In the genomic region with DNA sequence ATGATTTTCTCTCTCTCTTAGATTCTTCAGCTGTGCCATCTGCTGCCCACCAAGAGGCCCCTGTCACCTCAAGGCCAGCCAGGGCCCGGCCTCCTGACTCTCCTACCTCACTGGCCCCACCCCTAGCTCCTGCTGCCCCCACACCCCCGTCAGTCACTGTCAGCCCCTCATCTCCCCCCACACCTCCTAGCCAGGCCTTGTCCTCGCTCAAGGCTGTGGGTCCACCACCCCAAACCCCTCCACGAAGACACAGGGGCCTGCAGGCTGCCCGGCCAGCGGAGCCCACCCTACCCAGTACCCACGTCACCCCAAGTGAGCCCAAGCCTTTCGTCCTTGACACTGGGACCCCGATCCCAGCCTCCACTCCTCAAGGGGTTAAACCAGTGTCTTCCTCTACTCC, we compare ENCODE assay signal across 24 cellular contexts. TPM values are rescaled to one million over a fixed set of nuclear protein-coding genes. Genes with fewer than 3 reads are reported as not detected.
DNase-seq lines count a peak whose midpoint lies in the region; ATAC-seq and TF ChIP-seq lines count a peak whose summit lies in the region.
"Had no signal": no experiment of that assay in that cellular context is flagged by ENCODE, and none has a peak within 500 bp of the region (broad histone marks: within the 10 kb centered on the region; RNA-seq: fewer than 3 reads in every experiment).

No MANE protein-coding gene starts in this region.

- H3K9me3 ChIP-seq in right atrium auricular region (no peaks in the 10 kb centered on the region), gastroesophageal sphincter (no peaks in the 10 kb centered on the region), sigmoid colon (no peaks in the 10 kb centered on the region), tibial artery (no peaks in the 10 kb centered on the region)
- H3K9me3 ChIP-seq: A549; BE2C; BLaER1 treated with 17β-estradiol and CSF1 and Interleukin-3, amounts not matched to agents 10 nM and 100 nM; HAP-1 had no signal

- TF ChIP-seq POLR2A in gastroesophageal sphincter (IDR thresholded peaks at IDR 0.05): no peak
- TF ChIP-seq POLR2A in sigmoid colon (IDR thresholded peaks at IDR 0.05): no peak

- WGBS in gastroesophageal sphincter (ENCODE audit: low coverage in 1 of 2), 2 donors: 79% methylated on average over 2 of the region's 9 CpGs; no CpG with 5 or more reads in 1 of the 2 donors
- 79 to 83% methylated on average over 9 of the region's 9 CpGs for WGBS in sigmoid colon, 2 donors

- H3K4me3 ChIP-seq in right atrium auricular region (no peak overlapping the region), gastroesophageal sphincter (no peak overlapping the region), sigmoid colon (no peak overlapping the region), tibial artery (no peak overlapping the region)
- H3K4me3 ChIP-seq: A549; BLaER1 treated with 17β-estradiol and CSF1 and Interleukin-3, amounts not matched to agents 10 nM and 100 nM; GM12878; HAP-1 had no signal

- intact Hi-C loops in left ventricle myocardium superior (cut with micrococcal nuclease): no loop called here
- intact Hi-C loops in sigmoid colon (cut with DNase I): no loop called here
- intact Hi-C loops in tibial artery (cut with DNase I; ENCODE audit: low total_unique reads): no loop called here

- H3K4me1 ChIP-seq in right atrium auricular region (peaks cover 0 to 21% of the 10 kb centered on the region in 2 donors), gastroesophageal sphincter (peaks cover 0 to 17% (median 7%) of the 10 kb centered on the region in 3 donors), sigmoid colon (peaks cover 0 to 9% (median 7%) of the 10 kb centered on the region in 4 donors), tibial artery (peaks cover 0 to 7% (median 0%) of the 10 kb centered on the region in 4 donors)
- H3K4me1 ChIP-seq: A549, BE2C, HAP-1 had no signal

- H3K27me3 ChIP-seq in right atrium auricular region (no peaks in the 10 kb centered on the region), gastroesophageal sphincter (peaks cover 27% of the 10 kb centered on the region), sigmoid colon (peaks cover 3 to 12% (median 5%) of the 10 kb centered on the region in 3 donors), tibial artery (no peaks in the 10 kb centered on the region)
- H3K27me3 ChIP-seq: BE2C had no signal

- TF ChIP-seq CTCF in right atrium auricular region (IDR thresholded peaks at IDR 0.05) (no peak), gastroesophageal sphincter (IDR thresholded peaks at IDR 0.05) (no peak), sigmoid colon (IDR thresholded peaks at IDR 0.05) (no peak), tibial artery (IDR thresholded peaks at IDR 0.05) (no peak)

- H3K36me3 ChIP-seq in right atrium auricular region (peaks cover 40% of the 10 kb centered on the region), gastroesophageal sphincter (peaks cover 0 to 97% of the 10 kb centered on the region in 2 donors), sigmoid colon (peaks cover 21 to 83% (median 47%) of the 10 kb centered on the region in 4 donors), tibial artery (peaks cover 79 to 93% (median 83%) of the 10 kb centered on the region in 3 donors)
- H3K36me3 ChIP-seq: BLaER1 treated with 17β-estradiol and CSF1 and Interleukin-3, amounts not matched to agents 10 nM and 100 nM; HAP-1 had no signal

- ATAC-seq in left ventricle myocardium superior (no peak), gastroesophageal sphincter (no peak)
- ATAC-seq: A549, GM12878 had no signal

- DNase-seq in right atrium auricular region (ENCODE audit: low spot score) (no peak), left ventricle myocardium superior (no peak), sigmoid colon (no peak), tibial artery (no peak), NCI-H345 treated with DMSO at 0.1 percent for 48 hours (lab: John Stamatoyannopoulos, UW; ENCODE audit: unreplicated experiment) (no peak), cortex of kidney (lab: John Stamatoyannopoulos, UW) (no peak)
- DNase-seq: 8988T; ACHN; AML-193; BE2C; CD4-positive, alpha-beta T cell; CD8-positive, alpha-beta memory T cell; DMS 273 treated with DMSO at 0.1 percent for 48 hours; DMS79; EL; GDM1; GOT3; HFFc6 had no signal

- TF ChIP-seq EP300 in gastroesophageal sphincter (IDR thresholded peaks at IDR 0.05) (no peak), sigmoid colon (IDR thresholded peaks at IDR 0.05) (no peak)

- H3K27ac ChIP-seq in right atrium auricular region (peak overlapping the region; percentile 9 to 57), gastroesophageal sphincter (peak overlapping the region in 3 of 4 donors; percentile 11 to 99 (median 58)), sigmoid colon (peak overlapping the region in 3 of 4 donors; percentile 61 to 99 (median 99)), tibial artery (peak overlapping the region; percentile 21 to 96)
- H3K27ac ChIP-seq: A549; BLaER1 treated with 17β-estradiol and CSF1 and Interleukin-3, amounts not matched to agents 10 nM and 100 nM had no signal

RNA-seq across cellular contexts. Expression of gene GMPPA, which starts 9.4 kb away (rescaled TPM):
- 10 to 100 TPM; 21.6 to 23.3 TPM for total RNA-seq in right atrium auricular region
- total RNA-seq in left ventricle myocardium superior: 21.6 TPM
- total RNA-seq in gastroesophageal sphincter: 10 to 100 TPM; 11.3 to 26.4 (median 14.2) TPM
- 10 to 100 TPM; 13.9 to 24.7 (median 21.3) TPM for total RNA-seq in sigmoid colon
- polyA plus RNA-seq in sigmoid colon: 10 to 100 TPM; 42.6 to 52.8 (median 44.2) TPM

RNA-seq across cellular contexts. Expression of gene ASIC4, which starts 25.0 kb away (rescaled TPM):
- total RNA-seq in right atrium auricular region: not detected
- total RNA-seq in left ventricle myocardium superior: not detected
- total RNA-seq in gastroesophageal sphincter: under 1 TPM in 1 of 4 donors, not detected in 3; 0.16 TPM
- total RNA-seq in sigmoid colon: under 1 TPM in 1 of 4 donors, not detected in 3; under 0.01 TPM
- under 1 TPM in 1 of 3 donors, not detected in 2; 0.07 TPM for polyA plus RNA-seq in sigmoid colon
- total RNA-seq: CD8-positive, alpha-beta memory T cell; GM12878 had no signal
- polyA plus RNA-seq: CD14-positive monocyte; CD8-positive, alpha-beta memory T cell had no signal

RNA-seq across cellular contexts. Expression of gene CHPF, which starts 54.3 kb away (rescaled TPM):
- 100 to 1,000 TPM; 206 to 228 TPM for total RNA-seq in right atrium auricular region
- 93.1 TPM for total RNA-seq in left ventricle myocardium superior
- 10 to 100 TPM; 36.0 to 66.0 (median 54.8) TPM for total RNA-seq in gastroesophageal sphincter
- 10 to 100 TPM; 12.5 to 39.1 (median 23.5) TPM for total RNA-seq in sigmoid colon
- polyA plus RNA-seq in sigmoid colon: 10 to 100 TPM in 1 of 3 donors, 1 to 10 TPM in 2; 5.5 to 37.3 (median 6.6) TPM

RNA-seq across cellular contexts. Expression of gene TMEM198, which starts 54.5 kb away (rescaled TPM):
- total RNA-seq in right atrium auricular region (1 to 10 TPM; 1.8 to 4.3 TPM), left ventricle myocardium superior (1.7 TPM), gastroesophageal sphincter (1 to 10 TPM; 1.6 to 9.5 (median 4.1) TPM), sigmoid colon (1 to 10 TPM in 3 of 4 donors, under 1 TPM in 1; 0.71 to 3.0 (median 1.6) TPM)
- 1 to 10 TPM in 2 of 3 donors, not detected in 1; 1.2 to 3.9 TPM for polyA plus RNA-seq in sigmoid colon
- polyA plus RNA-seq: CD14-positive monocyte; CD8-positive, alpha-beta memory T cell had no signal

RNA-seq across cellular contexts. Expression of gene SPEG, which starts 54.7 kb away (rescaled TPM):
- 10 to 100 TPM; 82.2 to 90.8 TPM for total RNA-seq in right atrium auricular region
- 111 TPM for total RNA-seq in left ventricle myocardium superior
- 100 to 1,000 TPM in 3 of 4 donors, 10 to 100 TPM in 1; 90.2 to 307 (median 214) TPM for total RNA-seq in gastroesophageal sphincter
- total RNA-seq in sigmoid colon: 100 to 1,000 TPM; 123 to 321 (median 194) TPM
- polyA plus RNA-seq in sigmoid colon: 10 to 100 TPM in 2 of 3 donors, 1 to 10 TPM in 1; 6.0 to 25.4 (median 13.4) TPM
- polyA plus RNA-seq: CD14-positive monocyte had no signal

Comparison
In these comparisons a context has a peak if more than half of its experiments do, and no peak if none do; other contexts are left out.
1. H3K27ac ChIP-seq: peak in every context shown above with its lines; median percentile 99 in sigmoid colon; 58 in tibial artery; 58 in gastroesophageal sphincter; 33 in right atrium auricular region.